In genomic region chr1:111864862-111865261, GRCh38 we compare ENCODE assay signal across 2 cellular contexts.
A peak's percentile ranks its signal among the peaks of the same experiment; 100 is the strongest.
TF ChIP-seq lines count a peak whose summit lies in the region.

No MANE protein-coding gene starts in this region.

TF ChIP-seq in IMR-90, 13 proteins besides CTCF, POLR2A, EP300 and RAD21:
- TF ChIP-seq NFE2L2 (IDR thresholded peaks at IDR 0.05; ENCODE audit: low read depth, low read length), result no peak
- TF ChIP-seq CHD1 (IDR thresholded peaks at IDR 0.05; ENCODE audit: low read depth, low read length), result no peak
- no peak for TF ChIP-seq MAZ (IDR thresholded peaks at IDR 0.05; ENCODE audit: borderline replicate concordance, low read depth, low read length)

TF ChIP-seq in GM12878, 131 proteins besides CTCF, POLR2A, EP300 and RAD21:
- TF ChIP-seq ZNF207 (IDR thresholded peaks at IDR 0.05; ENCODE audit: borderline replicate concordance) (no peak), REST (IDR thresholded peaks at IDR 0.05; ENCODE audit: low read depth, low read length) (peak; percentile 83)
TF ChIP-seq in GM12878: peak in this region for 1.
